In the genomic region with DNA sequence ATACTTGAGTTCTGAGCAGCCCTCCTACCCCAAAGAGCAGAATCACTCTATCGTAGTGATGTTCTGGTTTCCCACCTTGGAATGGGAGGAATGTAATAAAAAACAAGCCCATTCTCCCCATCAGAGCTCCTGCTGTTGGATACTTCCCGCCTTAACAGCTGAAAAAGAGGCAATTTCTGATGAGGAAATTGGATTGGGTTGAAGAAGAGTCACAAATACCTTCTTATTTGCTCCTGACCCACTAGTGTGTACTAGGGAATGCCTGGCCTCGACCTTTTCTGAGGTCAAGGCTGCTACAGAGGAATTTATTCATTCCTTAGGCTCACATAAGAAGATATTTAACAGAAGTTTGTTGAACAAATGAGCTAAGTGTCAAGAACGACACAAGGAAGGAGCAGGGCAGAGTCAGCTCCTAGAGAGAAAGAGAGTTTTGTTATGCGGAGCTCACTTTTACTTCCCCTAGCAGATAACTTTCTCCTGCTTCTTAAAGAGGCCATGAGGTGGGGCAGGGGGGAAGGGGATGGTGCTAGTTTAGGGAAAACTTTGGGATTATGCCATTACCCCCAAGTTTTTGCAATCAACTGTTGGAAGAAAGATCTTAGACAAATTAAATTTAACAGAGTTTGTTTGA, we compare ENCODE assay signal across 1 cellular context.
TF ChIP-seq lines count a peak whose summit lies in the region.

No MANE protein-coding gene starts in this region.

TF ChIP-seq in WTC11, 78 proteins besides CTCF, POLR2A, EP300 and RAD21 (continued from another document):
- TF ChIP-seq PRRX2 (CRISPR knock-in tag; IDR thresholded peaks at IDR 0.05) (no peak), NFE2L1 (CRISPR knock-in tag; IDR thresholded peaks at IDR 0.05) (no peak), ZNF423 (CRISPR knock-in tag; IDR thresholded peaks at IDR 0.05) (no peak), FOXJ3 (CRISPR knock-in tag; IDR thresholded peaks at IDR 0.05; ENCODE audit: borderline replicate concordance) (no peak), HMGA2 (CRISPR knock-in tag; IDR thresholded peaks at IDR 0.05) (no peak)
TF ChIP-seq in WTC11: peak in this region for 0.
